1 cellular context compared by ENCODE assay signal in genomic region chr5:102296229-102296817, GRCh38.
TF ChIP-seq lines count a peak whose summit lies in the region.

TSS of gene SLCO4C1 (minus strand) at chr5:102296284. CDS start at chr5:102296262, 22 bp downstream.

TF ChIP-seq in HepG2, 621 proteins besides CTCF, POLR2A, EP300 and RAD21 (continued from another document and continues in another):
- TF ChIP-seq ZNF800 (CRISPR knock-in tag; IDR thresholded peaks at IDR 0.05) (peak; percentile 94), CEBPB (IDR thresholded peaks at IDR 0.05; ENCODE audit: borderline replicate concordance, low read depth, low read length) (no peak), CEBPZ (IDR thresholded peaks at IDR 0.05; ENCODE audit: low read length) (no peak), PLRG1 (conservative IDR thresholded peaks at IDR 0.05) (no peak), ZNF136 (CRISPR knock-in tag; IDR thresholded peaks at IDR 0.05; ENCODE audit: low read depth) (peak; percentile 94; the same call in 1 of the 2 replicates), PATZ1 (CRISPR knock-in tag; IDR thresholded peaks at IDR 0.05) (peak; percentile 94), ZNF326 (CRISPR knock-in tag; IDR thresholded peaks at IDR 0.05; ENCODE audit: borderline replicate concordance) (no peak), ZNF780A (CRISPR knock-in tag; IDR thresholded peaks at IDR 0.05) (no peak), U2AF2 (IDR thresholded peaks at IDR 0.05; ENCODE audit: low read depth, low read length) (no peak), BRF2 (CRISPR knock-in tag; IDR thresholded peaks at IDR 0.05) (peak; percentile 44; the same call in 1 of the 2 replicates), MXD4 (CRISPR knock-in tag; IDR thresholded peaks at IDR 0.05) (0 out of 2 replicates have a peak, but pooled peaks have one; percentile 43), ZNF772 (CRISPR knock-in tag; IDR thresholded peaks at IDR 0.05) (peak; percentile 86; the same call in 1 of the 2 replicates), AKAP8 (CRISPR knock-in tag; IDR thresholded peaks at IDR 0.05) (no peak), ZNF512B (CRISPR knock-in tag; IDR thresholded peaks at IDR 0.05; ENCODE audit: borderline replicate concordance) (no peak), SKIL (CRISPR knock-in tag; IDR thresholded peaks at IDR 0.05; ENCODE audit: borderline replicate concordance) (no peak), ZNF83 (CRISPR knock-in tag; IDR thresholded peaks at IDR 0.05; ENCODE audit: borderline replicate concordance) (no peak), ZNF12 (CRISPR knock-in tag; IDR thresholded peaks at IDR 0.05) (no peak), AFF4 (CRISPR knock-in tag; IDR thresholded peaks at IDR 0.05) (no peak), SRSF9 (IDR thresholded peaks at IDR 0.05; ENCODE audit: borderline replicate concordance, insufficient read depth, low read depth, low read length, poor library complexity, severe bottlenecking) (no peak), DMAP1 (CRISPR knock-in tag; IDR thresholded peaks at IDR 0.05) (peak; percentile 60), HMGA1 (CRISPR knock-in tag; conservative IDR thresholded peaks at IDR 0.05) (no peak), SP2 (CRISPR knock-in tag; IDR thresholded peaks at IDR 0.05) (no peak; the same call in 1 of the 2 replicates), NFYB (CRISPR knock-in tag; IDR thresholded peaks at IDR 0.05) (peak; percentile 75), ZNF282 (IDR thresholded peaks at IDR 0.05; ENCODE audit: partially characterized antibody) (no peak), ZGPAT (CRISPR knock-in tag; IDR thresholded peaks at IDR 0.05) (peak; percentile 87), HNF1B (CRISPR knock-in tag; IDR thresholded peaks at IDR 0.05) (peak; percentile 89; the same call in 1 of the 2 replicates), PAF1 (CRISPR knock-in tag; IDR thresholded peaks at IDR 0.05) (no peak), ZFP1 (CRISPR knock-in tag; IDR thresholded peaks at IDR 0.05) (no peak), MAF1 (CRISPR knock-in tag; IDR thresholded peaks at IDR 0.05; ENCODE audit: borderline replicate concordance) (peak; percentile 62; the same call in 1 of the 2 replicates), HHEX (CRISPR knock-in tag; IDR thresholded peaks at IDR 0.05) (no peak), ZNF501 (CRISPR knock-in tag; IDR thresholded peaks at IDR 0.05) (peak; percentile 89; the same call in 1 of the 2 replicates), ZNF572 (CRISPR knock-in tag; IDR thresholded peaks at IDR 0.05) (no peak), ZFP37 (CRISPR knock-in tag; IDR thresholded peaks at IDR 0.05; ENCODE audit: borderline replicate concordance) (peak; percentile 67; the same call in 1 of the 2 replicates), ZNF546 (CRISPR knock-in tag; conservative IDR thresholded peaks at IDR 0.05) (peak; percentile 79; the same call in 1 of the 2 replicates), ZNF331 (CRISPR knock-in tag; IDR thresholded peaks at IDR 0.05) (peak; percentile 95), ZNF414 (CRISPR knock-in tag; IDR thresholded peaks at IDR 0.05) (peak; percentile 82), MAZ (IDR thresholded peaks at IDR 0.05; ENCODE audit: borderline replicate concordance, low read depth, low read length) (peak; percentile 53; the same call in 1 of the 2 replicates), MAZ (CRISPR knock-in tag; IDR thresholded peaks at IDR 0.05; ENCODE audit: low read depth) (peak; percentile 68)
